Comparison of ENCODE assay signal across 26 cellular contexts in genomic region chr5:68172314-68172713, GRCh38. TPM values are rescaled to one million over a fixed set of nuclear protein-coding genes. Genes with fewer than 3 reads are reported as not detected.
DNase-seq lines count a peak whose midpoint lies in the region; ATAC-seq and TF ChIP-seq lines count a peak whose summit lies in the region.
"Had no signal": no experiment of that assay in that cellular context is flagged by ENCODE, and none has a peak within 500 bp of the region (broad histone marks: within the 10 kb centered on the region; RNA-seq: fewer than 3 reads in every experiment).

No MANE protein-coding gene starts in this region.

- ATAC-seq in gastroesophageal sphincter (no peak), GM21367 (IDR thresholded peaks at IDR 0.05; ENCODE audit: unreplicated experiment) (no peak)
- no peak for ATAC-seq in stimulated activated memory B cell treated with anti-CD40 and anti-IgM and Interleukin-4, amounts not matched to agents 10 μg/mL and 1 μg/mL and 100 μg/mL, for 72 hours
- ATAC-seq: activated naive CD4-positive, alpha-beta T cell treated with anti-CD3 and anti-CD28 coated beads, Interleukin-2, amount 50 U/mL, for 72 hours; stimulated activated naive CD8-positive, alpha-beta T cell treated with anti-CD3 and anti-CD28 coated beads, Interleukin-15, Interleukin-2, amounts not matched to agents 100 U/mL and 50 U/mL, for 24 hours; WTC11 had no signal

- H3K14ac ChIP-seq in trophoblast cell (ENCODE audit: low read length) = no peak overlapping the region

- peaks cover 3 to 19% of the 10 kb centered on the region in 2 donors for H3K4me1 ChIP-seq in ascending aorta
- peaks cover 11 to 39% (median 13%) of the 10 kb centered on the region in 3 donors for H3K4me1 ChIP-seq in gastroesophageal sphincter
- H3K4me1 ChIP-seq in trophoblast cell (ENCODE audit: control insufficient read depth in 1 of 2, insufficient read depth in 2 of 2, low read length in 2 of 2) = peaks cover 5 to 6% of the 10 kb centered on the region in 2 experiments
- no peaks in the 10 kb centered on the region for H3K4me1 ChIP-seq in testis
- H3K4me1 ChIP-seq: BLaER1 treated with 17β-estradiol and CSF1 and Interleukin-3, amounts not matched to agents 10 nM and 100 nM had no signal

- H3K4ac ChIP-seq in trophoblast cell (ENCODE audit: low read depth, low read length) = no peak overlapping the region

- no peak overlapping the region for H4K12ac ChIP-seq in trophoblast cell (ENCODE audit: low read depth, low read length)

- H3K4me3 ChIP-seq in ascending aorta (no peak overlapping the region), gastroesophageal sphincter (no peak overlapping the region), trophoblast cell (ENCODE audit: low read depth, low read length) (no peak overlapping the region), testis (no peak overlapping the region)
- H3K4me3 ChIP-seq: BLaER1 treated with 17β-estradiol and CSF1 and Interleukin-3, amounts not matched to agents 10 nM and 100 nM had no signal

- H3K27me3 ChIP-seq in ascending aorta (no peaks in the 10 kb centered on the region), gastroesophageal sphincter (no peaks in the 10 kb centered on the region), trophoblast cell (ENCODE audit: insufficient read depth, low read length) (no peaks in the 10 kb centered on the region), testis (no peaks in the 10 kb centered on the region)
- H3K27me3 ChIP-seq: BLaER1 treated with 17β-estradiol and CSF1 and Interleukin-3, amounts not matched to agents 10 nM and 100 nM had no signal

- H3K79me1 ChIP-seq in trophoblast cell (ENCODE audit: low read length) = peaks cover 11% of the 10 kb centered on the region

- H3K27ac ChIP-seq in ascending aorta (peak overlapping the region; percentile 31 to 79), gastroesophageal sphincter (peak overlapping the region; percentile 83 to 94 (median 87)), trophoblast cell (ENCODE audit: low read depth, low read length) (no peak overlapping the region), testis (peak overlapping the region in 1 of 2 donors; percentile 76)
- H3K27ac ChIP-seq: BLaER1 treated with 17β-estradiol and CSF1 and Interleukin-3, amounts not matched to agents 10 nM and 100 nM; epithelial cell of prostate had no signal

- no peak overlapping the region for H3K18ac ChIP-seq in trophoblast cell (ENCODE audit: low read length)

- peaks cover 9% of the 10 kb centered on the region for H3K27me3 Mint-ChIP-seq in stimulated activated memory B cell treated with anti-CD40 and anti-IgM and Interleukin-4, amounts not matched to agents 10 μg/mL and 1 μg/mL and 100 μg/mL, for 72 hours
- H3K27me3 Mint-ChIP-seq in immature natural killer cell (ENCODE audit: low read depth in 3 of 3) = no peaks in the 10 kb centered on the region

- TF ChIP-seq POLR2A in gastroesophageal sphincter (IDR thresholded peaks at IDR 0.05) = no peak
- TF ChIP-seq POLR2A in testis (IDR thresholded peaks at IDR 0.05) = no peak

- H3K9me3 Mint-ChIP-seq in stimulated activated memory B cell treated with anti-CD40 and anti-IgM and Interleukin-4, amounts not matched to agents 10 μg/mL and 1 μg/mL and 100 μg/mL, for 72 hours = no peaks in the 10 kb centered on the region
- no peaks in the 10 kb centered on the region for H3K9me3 Mint-ChIP-seq in immature natural killer cell
- H3K9me3 Mint-ChIP-seq: activated naive CD4-positive, alpha-beta T cell treated with anti-CD3 and anti-CD28 coated beads, Interleukin-2, amount 50 U/mL, for 72 hours; WTC11 had no signal

- no peak overlapping the region for H3K4me3 Mint-ChIP-seq in stimulated activated memory B cell treated with anti-CD40 and anti-IgM and Interleukin-4, amounts not matched to agents 10 μg/mL and 1 μg/mL and 100 μg/mL, for 72 hours
- no peak overlapping the region for H3K4me3 Mint-ChIP-seq in immature natural killer cell
- H3K4me3 Mint-ChIP-seq: WTC11 had no signal

- H3K9me3 ChIP-seq in ascending aorta = no peaks in the 10 kb centered on the region
- H3K9me3 ChIP-seq in gastroesophageal sphincter = no peaks in the 10 kb centered on the region
- peaks cover 3% of the 10 kb centered on the region for H3K9me3 ChIP-seq in trophoblast cell (ENCODE audit: insufficient read depth, low read depth, low read length)
- H3K9me3 ChIP-seq in testis = no peaks in the 10 kb centered on the region
- H3K9me3 ChIP-seq: BLaER1 treated with 17β-estradiol and CSF1 and Interleukin-3, amounts not matched to agents 10 nM and 100 nM had no signal

- peak overlapping the region; percentile 28 for H4K91ac ChIP-seq in trophoblast cell (ENCODE audit: low read depth, low read length)

- H3K27ac Mint-ChIP-seq in stimulated activated memory B cell treated with anti-CD40 and anti-IgM and Interleukin-4, amounts not matched to agents 10 μg/mL and 1 μg/mL and 100 μg/mL, for 72 hours = no peak overlapping the region
- no peak overlapping the region for H3K27ac Mint-ChIP-seq in immature natural killer cell
- H3K27ac Mint-ChIP-seq: activated naive CD4-positive, alpha-beta T cell treated with anti-CD3 and anti-CD28 coated beads, Interleukin-2, amount 50 U/mL, for 72 hours; WTC11 had no signal

- peak overlapping the region; percentile 87 for H2BK12ac ChIP-seq in trophoblast cell (ENCODE audit: low read length)

- intact Hi-C loops in ascending aorta (cut with DNase I) = no loop called here
- intact Hi-C loops in testis (cut with DNase I; ENCODE audit: low total_unique reads) = no loop called here

- no peaks in the 10 kb centered on the region for H3K4me1 Mint-ChIP-seq in stimulated activated memory B cell treated with anti-CD40 and anti-IgM and Interleukin-4, amounts not matched to agents 10 μg/mL and 1 μg/mL and 100 μg/mL, for 72 hours
- H3K4me1 Mint-ChIP-seq in immature natural killer cell = peaks cover 6 to 7% of the 10 kb centered on the region in 2 donors

- no peaks in the 10 kb centered on the region for H3K36me3 ChIP-seq in ascending aorta
- H3K36me3 ChIP-seq in gastroesophageal sphincter = no peaks in the 10 kb centered on the region
- no peaks in the 10 kb centered on the region for H3K36me3 ChIP-seq in trophoblast cell (ENCODE audit: control insufficient read depth in 1 of 2, insufficient read depth in 2 of 2, low read length in 2 of 2)
- no peaks in the 10 kb centered on the region for H3K36me3 ChIP-seq in testis (ENCODE audit: low read depth, missing control alignments)
- H3K36me3 ChIP-seq: BLaER1 treated with 17β-estradiol and CSF1 and Interleukin-3, amounts not matched to agents 10 nM and 100 nM had no signal

- DNase-seq in ascending aorta (ENCODE audit: low spot score in 2 of 2) (no peak), trophoblast cell (no peak), testis (peak; percentile 37), immature natural killer cell (no peak)
- DNase-seq: activated CD4-positive, alpha-beta T cell treated with anti-CD3 and anti-CD28 coated beads, Interleukin-2, amount 50 U/mL, for 4 hours; cerebellar nuclear complex; DMS79 treated with DMSO at 0.1 percent for 48 hours; foreskin melanocyte; GOT3; hippocampal formation; KBM-7; NCI-H1417 treated with DMSO at 0.1 percent for 48 hours; NCI-H2081 treated with DMSO at 0.1 percent for 48 hours; NCI-H345; NCI-H774; stimulated activated CD4-positive, alpha-beta T cell treated with anti-CD3 and anti-CD28 coated beads, Interleukin-12 subunit alpha, Interleukin-12 subunit beta, amount 100 ng/mL, for 4 hours; stimulated activated CD4-positive, alpha-beta T cell treated with anti-CD3 and anti-CD28 coated beads, Interleukin-4, amount 100 ng/mL, for 4 hours; stimulated activated naive CD8-positive, alpha-beta T cell treated with anti-CD3 and anti-CD28 coated beads, Interleukin-15, Interleukin-2, amounts not matched to agents 100 U/mL and 50 U/mL, for 24 hours; T-helper 9 cell had no signal

- no peak overlapping the region for H3K23ac ChIP-seq in trophoblast cell (ENCODE audit: low read length)

- TF ChIP-seq CTCF in ascending aorta (IDR thresholded peaks at IDR 0.05) (no peak), gastroesophageal sphincter (IDR thresholded peaks at IDR 0.05) (no peak), testis (IDR thresholded peaks at IDR 0.05) (no peak)

- no peak overlapping the region for H2AFZ ChIP-seq in trophoblast cell (ENCODE audit: insufficient read depth, low read length, poor library complexity)

- H3K4me2 ChIP-seq in trophoblast cell (ENCODE audit: low read length) = no peak overlapping the region
- H3K4me2 ChIP-seq: BLaER1 treated with 17β-estradiol and CSF1 and Interleukin-3, amounts not matched to agents 10 nM and 100 nM had no signal

- TF ChIP-seq EP300 in gastroesophageal sphincter (IDR thresholded peaks at IDR 0.05) = no peak

- H2BK5ac ChIP-seq in trophoblast cell (ENCODE audit: low read depth, low read length, poor library complexity) = peak overlapping the region; percentile 27

- H3K79me2 ChIP-seq in trophoblast cell (ENCODE audit: control insufficient read depth, insufficient read depth, low read length, poor library complexity) = no peaks in the 10 kb centered on the region

- no peaks in the 10 kb centered on the region for H3K36me3 Mint-ChIP-seq in stimulated activated memory B cell treated with anti-CD40 and anti-IgM and Interleukin-4, amounts not matched to agents 10 μg/mL and 1 μg/mL and 100 μg/mL, for 72 hours
- no peaks in the 10 kb centered on the region for H3K36me3 Mint-ChIP-seq in immature natural killer cell
- H3K36me3 Mint-ChIP-seq: activated naive CD4-positive, alpha-beta T cell treated with anti-CD3 and anti-CD28 coated beads, Interleukin-2, amount 50 U/mL, for 72 hours; WTC11 had no signal

- H4K8ac ChIP-seq in trophoblast cell (ENCODE audit: low read depth, low read length) = peak overlapping the region; percentile 60

- 28% methylated on average over 2 of the region's 2 CpGs; no CpG with 5 or more reads in 1 of the 2 donors for WGBS in gastroesophageal sphincter (ENCODE audit: low coverage in 1 of 2), 2 donors
- no CpG with 5 or more reads among the region's 2 CpGs for WGBS in trophoblast cell (ENCODE audit: extremely low coverage, insufficient coverage, insufficient read length)
- 51 to 62% methylated on average over 2 of the region's 2 CpGs for WGBS in testis, 2 donors

- H3K9ac ChIP-seq in trophoblast cell (ENCODE audit: low read length) = no peak overlapping the region
- H3K9ac ChIP-seq: BLaER1 treated with 17β-estradiol and CSF1 and Interleukin-3, amounts not matched to agents 10 nM and 100 nM had no signal

- peak overlapping the region; percentile 14 for H2AK5ac ChIP-seq in trophoblast cell (ENCODE audit: low read length)

- H2BK120ac ChIP-seq in trophoblast cell (ENCODE audit: insufficient read depth, low read length, poor library complexity) = peak overlapping the region; percentile 24

RNA-seq across cellular contexts. Expression of gene PIK3R1, which starts 43.2 kb away (rescaled TPM):
- total RNA-seq in ascending aorta = 89.3 TPM
- 100 to 1,000 TPM; 188 to 403 (median 312) TPM for total RNA-seq in gastroesophageal sphincter
- polyA plus RNA-seq in trophoblast cell (2013) = 94.8 and 100 TPM in 2 replicates
- total RNA-seq in testis = 10 to 100 TPM; 48.1 to 63.7 TPM
- 16.9 TPM for polyA plus RNA-seq in testis (ENCODE audit: insufficient read depth, low read depth, low replicate concordance)
- 10 to 100 TPM; 62.7 to 80.0 (median 66.8) TPM for polyA plus RNA-seq in immature natural killer cell
